Comparison of ENCODE assay signal across 8 cellular contexts in genomic region chr2:177783835-177784448, GRCh38.
DNase-seq lines count a peak whose midpoint lies in the region; ATAC-seq lines count a peak whose summit lies in the region.

No MANE protein-coding gene starts in this region.

- H3K9me3 Mint-ChIP-seq in activated T-cell treated with anti-CD3 and anti-CD28 coated beads, Interleukin-2, amount 50 U/mL, for 4 hours, result no peaks in the 10 kb centered on the region

- no peaks in the 10 kb centered on the region for H3K9me3 ChIP-seq in adipocyte (ENCODE audit: control insufficient read depth, low read length)

- peaks cover 38% of the 10 kb centered on the region for H3K4me1 Mint-ChIP-seq in activated T-cell treated with anti-CD3 and anti-CD28 coated beads, Interleukin-2, amount 50 U/mL, for 4 hours (ENCODE audit: low read depth)

- peak overlapping the region; percentile 53 for H3K4me3 Mint-ChIP-seq in activated T-cell treated with anti-CD3 and anti-CD28 coated beads, Interleukin-2, amount 50 U/mL, for 4 hours

- no peaks in the 10 kb centered on the region for H3K36me3 Mint-ChIP-seq in activated T-cell treated with anti-CD3 and anti-CD28 coated beads, Interleukin-2, amount 50 U/mL, for 4 hours (ENCODE audit: insufficient read depth)

- no peaks in the 10 kb centered on the region for H3K27me3 ChIP-seq in adipocyte (replicated peaks; ENCODE audit: control insufficient read depth, insufficient read depth, low read length)

- ATAC-seq in activated T-cell treated with anti-CD3 and anti-CD28 coated beads, Interleukin-2, amount 50 U/mL, for 4 hours, result peak; percentile 52 to 60
- ATAC-seq in HG03575 (IDR thresholded peaks at IDR 0.05; ENCODE audit: extremely low read depth, insufficient number of reproducible peaks, low FRiP score, unreplicated experiment), result peak; percentile 82
- ATAC-seq in GM18861 (IDR thresholded peaks at IDR 0.05; ENCODE audit: unreplicated experiment), result no peak

- H3K36me3 ChIP-seq in adipocyte (ENCODE audit: control insufficient read depth, insufficient read depth, low read length, severe bottlenecking), result no peaks in the 10 kb centered on the region

- H3K4me1 ChIP-seq in adipocyte (ENCODE audit: control insufficient read depth, insufficient read depth, low read length), result peaks cover 19% of the 10 kb centered on the region

- H3K4me3 ChIP-seq in adipocyte (ENCODE audit: low read length), result peak overlapping the region; percentile 79

- H3K9ac ChIP-seq in adipocyte (ENCODE audit: low read length), result peak overlapping the region; percentile 83

- H3K27me3 Mint-ChIP-seq in activated T-cell treated with anti-CD3 and anti-CD28 coated beads, Interleukin-2, amount 50 U/mL, for 4 hours (ENCODE audit: low read depth), result peaks cover 2% of the 10 kb centered on the region

- no peak for DNase-seq in activated T-cell treated with anti-CD3 and anti-CD28 coated beads, Interleukin-2, amount 50 U/mL, for 4 hours
- DNase-seq in activated T-cell treated with anti-CD3 and anti-CD28 coated beads, Interleukin-2, amount 50 U/mL, for 48 hours, result no peak
- peak; percentile 52 for DNase-seq in adipocyte (ENCODE audit: low read depth)
- peak; percentile 90 for DNase-seq in renal cortical epithelial cell (ENCODE audit: low read depth)
- DNase-seq in hepatic stellate cell (ENCODE audit: low spot score), result no peak
- no peak for DNase-seq in NCI-H69 (lab: John Stamatoyannopoulos, UW)

Comparison
In these comparisons a context has a peak if more than half of its experiments do, and no peak if none do; other contexts are left out.
1. DNase-seq: peak in adipocyte (single experiment) and renal cortical epithelial cell (single experiment); none in activated T-cell treated with anti-CD3 and anti-CD28 coated beads, Interleukin-2, amount 50 U/mL, for 4 hours (single experiment), activated T-cell treated with anti-CD3 and anti-CD28 coated beads, Interleukin-2, amount 50 U/mL, for 48 hours (0 of 2), hepatic stellate cell (single experiment) and NCI-H69 (single experiment).